ENCODE assay signal across 1 cellular context in the genomic region with DNA sequence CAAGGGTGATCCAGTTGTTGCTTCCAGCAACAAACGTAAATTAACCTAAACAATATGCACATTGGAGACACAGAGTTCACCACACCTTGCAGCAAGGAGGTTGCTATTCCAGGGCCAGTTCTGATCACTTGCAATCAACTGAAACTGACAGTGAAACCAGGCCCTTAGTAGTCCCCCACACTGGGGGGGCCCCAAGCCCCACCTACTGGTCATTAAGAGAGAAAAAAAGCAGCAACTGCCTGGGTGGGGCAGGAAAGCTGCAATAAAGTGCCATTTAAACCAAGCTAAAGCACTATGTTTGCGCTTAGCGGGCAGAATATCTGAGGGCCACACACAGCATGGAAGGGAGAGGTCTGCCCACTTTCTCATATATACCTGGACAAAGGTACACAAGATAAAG.
TF ChIP-seq lines count a peak whose summit lies in the region.

No MANE protein-coding gene starts in this region.

TF ChIP-seq in SK-N-SH treated with all-trans-retinoic acid at 6 μM for 48 hours, 23 proteins besides CTCF, POLR2A, EP300 and RAD21 (continued from another document):
- no peak for TF ChIP-seq TSHZ2 (CRISPR knock-in tag; IDR thresholded peaks at IDR 0.05)
